ENCODE assay signal across 4 cellular contexts in the genomic region with DNA sequence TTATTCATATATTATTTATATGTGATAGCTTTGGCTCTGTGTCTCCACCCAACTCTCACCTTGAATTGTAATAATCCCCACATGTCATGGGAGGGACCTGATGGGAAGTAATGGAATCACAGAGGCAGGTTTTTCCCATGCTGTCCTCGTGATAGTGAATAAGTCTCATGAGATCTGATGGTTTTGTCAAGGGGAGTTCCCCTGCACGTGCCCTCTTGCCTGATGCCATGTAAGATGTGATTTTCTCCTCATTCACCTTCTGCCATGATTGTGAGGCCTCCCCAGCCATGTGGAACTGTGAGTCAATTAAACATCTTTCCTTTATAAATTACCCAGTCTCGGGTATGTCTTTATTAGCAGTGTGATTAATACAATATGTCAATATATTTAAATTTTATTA. TPM values are rescaled to one million over a fixed set of nuclear protein-coding genes. Genes with fewer than 3 reads are reported as not detected.
"Had no signal": no experiment of that assay in that cellular context is flagged by ENCODE, and none has a peak within 500 bp of the region (broad histone marks: within the 10 kb centered on the region; RNA-seq: fewer than 3 reads in every experiment).

No MANE protein-coding gene starts in this region.

RNA-seq across cellular contexts. Expression of a gene that starts 22.9 kb away (rescaled TPM):
- total RNA-seq: LHCN-M2, MCF 10A, PC-3, SJSA1 had no signal
